10 cellular contexts compared by ENCODE assay signal in genomic region chr1:21100496-21100895, GRCh38.
DNase-seq lines count a peak whose midpoint lies in the region.
"Had no signal": no experiment of that assay in that cellular context is flagged by ENCODE, and none has a peak within 500 bp of the region (broad histone marks: within the 10 kb centered on the region; RNA-seq: fewer than 3 reads in every experiment).

No MANE protein-coding gene starts in this region.

- H3K4ac ChIP-seq in trophoblast cell (ENCODE audit: low read depth, low read length): no peak overlapping the region

- no peaks in the 10 kb centered on the region for H3K27me3 ChIP-seq in trophoblast cell (ENCODE audit: insufficient read depth, low read length)
- H3K27me3 ChIP-seq: Peyer's patch had no signal

- peaks cover 4 to 6% of the 10 kb centered on the region in 2 experiments for H3K36me3 ChIP-seq in trophoblast cell (ENCODE audit: control insufficient read depth in 1 of 2, insufficient read depth in 2 of 2, low read length in 2 of 2)

- H3K79me2 ChIP-seq in trophoblast cell (ENCODE audit: control insufficient read depth, insufficient read depth, low read length, poor library complexity): no peaks in the 10 kb centered on the region

- H4K12ac ChIP-seq in trophoblast cell (ENCODE audit: low read depth, low read length): no peak overlapping the region

- H4K91ac ChIP-seq in trophoblast cell (ENCODE audit: low read depth, low read length): no peak overlapping the region

- no peaks in the 10 kb centered on the region for H3K4me1 ChIP-seq in trophoblast cell (ENCODE audit: control insufficient read depth in 1 of 2, insufficient read depth in 2 of 2, low read length in 2 of 2)
- H3K4me1 ChIP-seq: Peyer's patch had no signal

- H3K4me3 ChIP-seq in trophoblast cell (ENCODE audit: low read depth, low read length): no peak overlapping the region
- H3K4me3 ChIP-seq: Peyer's patch had no signal

- no peak overlapping the region for H3K9ac ChIP-seq in trophoblast cell (ENCODE audit: low read length)

- DNase-seq in HCEC 1CT (peak; percentile 15), SIG-M5 treated with dmso at 0.1 percent for 504 hours (lab: John Stamatoyannopoulos, UW; ENCODE audit: unreplicated experiment) (peak; percentile 90), fibroblast of the conjunctiva (ENCODE audit: low read depth) (peak; percentile 14), trophoblast cell (peak; percentile 24 to 48), dedifferentiated amniotic fluid mesenchymal stem cell (ENCODE audit: extremely low spot score) (no peak), NCI-H524 (lab: John Stamatoyannopoulos, UW) (no peak), NCI-H226 (no peak)
- no peak for DNase-seq in effector CD4-positive, alpha-beta T cell
- DNase-seq: CD8-positive, alpha-beta memory T cell; Peyer's patch had no signal

- no peak overlapping the region for H4K8ac ChIP-seq in trophoblast cell (ENCODE audit: low read depth, low read length)

- no peak overlapping the region for H3K18ac ChIP-seq in trophoblast cell (ENCODE audit: low read length)

- no peak overlapping the region for H3K4me2 ChIP-seq in trophoblast cell (ENCODE audit: low read length)

- no peaks in the 10 kb centered on the region for H3K9me3 ChIP-seq in trophoblast cell (ENCODE audit: insufficient read depth, low read depth, low read length)
- H3K9me3 ChIP-seq: Peyer's patch had no signal

- H2AK5ac ChIP-seq in trophoblast cell (ENCODE audit: low read length): no peak overlapping the region

- no peak overlapping the region for H3K23ac ChIP-seq in trophoblast cell (ENCODE audit: low read length)

- H3K79me1 ChIP-seq in trophoblast cell (ENCODE audit: low read length): no peaks in the 10 kb centered on the region

- H2BK12ac ChIP-seq in trophoblast cell (ENCODE audit: low read length): no peak overlapping the region

- no peak overlapping the region for H2BK120ac ChIP-seq in trophoblast cell (ENCODE audit: insufficient read depth, low read length, poor library complexity)

- H3K27ac ChIP-seq in trophoblast cell (ENCODE audit: low read depth, low read length): no peak overlapping the region
- H3K27ac ChIP-seq: Peyer's patch had no signal

- no peak overlapping the region for H2BK5ac ChIP-seq in trophoblast cell (ENCODE audit: low read depth, low read length, poor library complexity)

- no CpG with 5 or more reads among the region's 5 CpGs for WGBS in trophoblast cell (ENCODE audit: extremely low coverage, insufficient coverage, insufficient read length)

- no peak overlapping the region for H2AFZ ChIP-seq in trophoblast cell (ENCODE audit: insufficient read depth, low read length, poor library complexity)

- H3K14ac ChIP-seq in trophoblast cell (ENCODE audit: low read length): no peak overlapping the region

Comparison
In these comparisons a context has a peak if more than half of its experiments do, and no peak if none do; other contexts are left out.
1. DNase-seq: peak in HCEC 1CT (single experiment), SIG-M5 treated with dmso at 0.1 percent for 504 hours (single experiment), fibroblast of the conjunctiva (single experiment) and trophoblast cell (2 of 2); none in effector CD4-positive, alpha-beta T cell (single experiment), dedifferentiated amniotic fluid mesenchymal stem cell (single experiment), NCI-H524 (0 of 2) and NCI-H226 (single experiment).